In the genomic region with DNA sequence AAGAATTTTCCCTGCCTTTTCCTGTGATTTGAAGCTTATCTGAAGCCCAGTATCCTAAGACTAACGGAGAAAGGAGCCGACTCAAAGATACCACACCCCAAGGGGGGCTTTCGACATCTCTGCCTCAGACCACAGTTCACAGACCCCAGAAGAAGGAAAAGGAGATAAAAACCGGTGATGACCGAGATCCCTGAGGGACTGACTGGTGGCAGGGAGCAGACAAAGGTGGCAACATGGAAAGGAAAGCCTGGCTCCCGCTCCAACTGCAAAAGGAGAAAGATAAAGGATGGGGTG, we compare ENCODE assay signal across 8 cellular contexts. TPM values are rescaled to one million over a fixed set of nuclear protein-coding genes. Genes with fewer than 3 reads are reported as not detected.
DNase-seq lines count a peak whose midpoint lies in the region; ATAC-seq lines count a peak whose summit lies in the region.

No MANE protein-coding gene starts in this region.

- H3K36me3 ChIP-seq in iPS-18a (ENCODE audit: control insufficient read depth, low read depth, low read length): no peaks in the 10 kb centered on the region

- H3K4me3 Mint-ChIP-seq in activated T-helper 2 cell treated with anti-CD3 and anti-CD28 coated beads, Interferon-gamma antibody, Interleukin-2, Interleukin-4, amounts not matched to agents 10 μg/mL and 5 μg/mL and 100 μg/mL, durations not matched to agents 14 hours and 24 hours and 36 hours (ENCODE audit: low read depth): peak overlapping the region; percentile 98

- peak overlapping the region; percentile 88 for H3K9ac ChIP-seq in iPS-18a (ENCODE audit: low read length)

- H3K27me3 Mint-ChIP-seq in activated T-helper 2 cell treated with anti-CD3 and anti-CD28 coated beads, Interferon-gamma antibody, Interleukin-2, Interleukin-4, amounts not matched to agents 10 μg/mL and 5 μg/mL and 100 μg/mL, durations not matched to agents 14 hours and 24 hours and 36 hours (ENCODE audit: low read depth): no peaks in the 10 kb centered on the region

- peaks cover 14% of the 10 kb centered on the region for H3K4me1 ChIP-seq in iPS-18a (ENCODE audit: control insufficient read depth, low read depth, low read length)

- no peaks in the 10 kb centered on the region for H3K27me3 ChIP-seq in iPS-18a (ENCODE audit: control insufficient read depth, insufficient read depth, low read length)

- H3K36me3 Mint-ChIP-seq in activated T-helper 2 cell treated with anti-CD3 and anti-CD28 coated beads, Interferon-gamma antibody, Interleukin-2, Interleukin-4, amounts not matched to agents 10 μg/mL and 5 μg/mL and 100 μg/mL, durations not matched to agents 14 hours and 24 hours and 36 hours (ENCODE audit: low read depth): peaks cover 9% of the 10 kb centered on the region

- intact Hi-C loops in activated T-helper 2 cell treated with anti-CD3 and anti-CD28 coated beads, Interferon-gamma antibody, Interleukin-2, Interleukin-4, amounts not matched to agents 10 μg/mL and 5 μg/mL and 100 μg/mL, durations not matched to agents 14 hours and 24 hours and 36 hours (cut with micrococcal nuclease): loop anchor here (2.0 to 5.0 kb wide), 3 partner anchors 104 to 211 kb away; a partner anchor contains a TSS

- peaks cover 35% of the 10 kb centered on the region for H3K4me1 Mint-ChIP-seq in activated T-helper 2 cell treated with anti-CD3 and anti-CD28 coated beads, Interferon-gamma antibody, Interleukin-2, Interleukin-4, amounts not matched to agents 10 μg/mL and 5 μg/mL and 100 μg/mL, durations not matched to agents 14 hours and 24 hours and 36 hours (ENCODE audit: low read depth)

- peak overlapping the region; percentile 95 for H3K4me3 ChIP-seq in iPS-18a (ENCODE audit: low read length)

- ATAC-seq in stimulated activated naive CD8-positive, alpha-beta T cell treated with anti-CD3 and anti-CD28 coated beads, Interleukin-15, Interleukin-2, amounts not matched to agents 100 U/mL and 50 U/mL, for 24 hours: peak; percentile 12
- ATAC-seq in GM18909 (IDR thresholded peaks at IDR 0.05; ENCODE audit: poor library complexity, unreplicated experiment): no peak

- no peaks in the 10 kb centered on the region for H3K9me3 ChIP-seq in iPS-18a (ENCODE audit: control insufficient read depth, low read depth, low read length)

- peak overlapping the region; percentile 95 for H3K27ac Mint-ChIP-seq in activated T-helper 2 cell treated with anti-CD3 and anti-CD28 coated beads, Interferon-gamma antibody, Interleukin-2, Interleukin-4, amounts not matched to agents 10 μg/mL and 5 μg/mL and 100 μg/mL, durations not matched to agents 14 hours and 24 hours and 36 hours

- H3K27ac ChIP-seq in iPS-18a (ENCODE audit: low read length): peak overlapping the region; percentile 68

- H3K9me3 Mint-ChIP-seq in activated T-helper 2 cell treated with anti-CD3 and anti-CD28 coated beads, Interferon-gamma antibody, Interleukin-2, Interleukin-4, amounts not matched to agents 10 μg/mL and 5 μg/mL and 100 μg/mL, durations not matched to agents 14 hours and 24 hours and 36 hours: no peaks in the 10 kb centered on the region

- DNase-seq in NCI-H1092 treated with DMSO at 0.1 percent for 48 hours (lab: John Stamatoyannopoulos, UW) (peak; percentile 39), NCI-H1092 (lab: John Stamatoyannopoulos, UW) (no peak), NOMO-1 (lab: John Stamatoyannopoulos, UW; ENCODE audit: unreplicated experiment in 2 of 2) (no peak), UCSD-AML1 (lab: John Stamatoyannopoulos, UW; ENCODE audit: unreplicated experiment) (no peak)
- DNase-seq in activated T-helper 2 cell treated with anti-CD3 and anti-CD28 coated beads, Interferon-gamma antibody, Interleukin-2, Interleukin-4, amounts not matched to agents 10 μg/mL and 5 μg/mL and 100 μg/mL, durations not matched to agents 14 hours and 24 hours and 36 hours (ENCODE audit: low spot score): no peak
- DNase-seq in stimulated activated naive CD8-positive, alpha-beta T cell treated with anti-CD3 and anti-CD28 coated beads, Interleukin-15, Interleukin-2, amounts not matched to agents 100 U/mL and 50 U/mL, for 24 hours: no peak

RNA-seq across cellular contexts. Expression of a gene that starts 0.7 kb away (rescaled TPM):
- 22.9 and 25.0 TPM in 2 replicates for total RNA-seq in activated T-helper 2 cell treated with anti-CD3 and anti-CD28 coated beads, Interferon-gamma antibody, Interleukin-2, Interleukin-4, amounts not matched to agents 10 μg/mL and 5 μg/mL and 100 μg/mL, durations not matched to agents 14 hours and 24 hours and 36 hours

RNA-seq across cellular contexts. Expression of a gene that starts 47.6 kb away (rescaled TPM):
- 512 and 541 TPM in 2 replicates for total RNA-seq in activated T-helper 2 cell treated with anti-CD3 and anti-CD28 coated beads, Interferon-gamma antibody, Interleukin-2, Interleukin-4, amounts not matched to agents 10 μg/mL and 5 μg/mL and 100 μg/mL, durations not matched to agents 14 hours and 24 hours and 36 hours
